ENCODE assay signal across 21 cellular contexts in the genomic region with DNA sequence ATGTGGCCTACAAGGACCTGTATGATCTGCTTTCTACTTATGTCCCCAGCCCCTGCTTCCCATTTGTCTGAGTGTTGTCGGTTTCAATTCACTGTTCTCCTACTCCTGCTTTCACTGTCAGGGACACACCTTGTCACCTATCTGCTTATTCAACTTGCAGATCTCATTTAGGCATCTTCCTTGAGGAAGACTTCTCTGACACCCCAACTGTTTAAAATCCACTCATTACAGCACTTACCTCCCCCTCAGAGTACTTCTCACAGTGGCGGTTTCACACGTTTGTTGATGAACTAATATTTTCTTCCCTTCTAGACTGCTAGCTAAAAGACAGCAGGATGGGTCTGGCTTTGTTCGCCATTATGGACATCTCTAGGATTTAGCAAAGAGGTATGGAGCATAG.
"Had no signal": no experiment of that assay in that cellular context is flagged by ENCODE, and none has a peak within 500 bp of the region (broad histone marks: within the 10 kb centered on the region; RNA-seq: fewer than 3 reads in every experiment).

No MANE protein-coding gene starts in this region.

- H3K27ac ChIP-seq: dorsolateral prefrontal cortex, heart left ventricle, lower lobe of right lung, sigmoid colon, skin epidermis, stomach, thoracic aorta, transverse colon had no signal

- H3K4me3 Mint-ChIP-seq: naive B cell, neural crest cell had no signal

- DNase-seq: cortex of kidney; dorsolateral prefrontal cortex; effector CD8-positive, alpha-beta T cell; foreskin melanocyte; heart left ventricle; hippocampal formation; kidney glomerular epithelial cell; lower lobe of right lung; mesenchymal stem cell; naive B cell; posterior cingulate gyrus; sigmoid colon; stimulated activated CD4-positive, alpha-beta T cell treated with anti-CD3 and anti-CD28 coated beads, Interleukin-2, amount 100 ng/mL, for 24 hours; stimulated activated naive CD4-positive, alpha-beta T cell; stomach; substantia nigra; transverse colon had no signal

- H3K27ac Mint-ChIP-seq: naive B cell had no signal

- H3K4me3 ChIP-seq: dorsolateral prefrontal cortex, heart left ventricle, lower lobe of right lung, sigmoid colon, skin epidermis, stomach, thoracic aorta, transverse colon had no signal

- H3K4me1 Mint-ChIP-seq: naive B cell, neural crest cell had no signal

- H3K9me3 ChIP-seq: lower lobe of right lung, sigmoid colon, thoracic aorta, transverse colon had no signal

- ATAC-seq: heart left ventricle, left lobe of liver, lower lobe of right lung had no signal

- H3K4me1 ChIP-seq: lower lobe of right lung, sigmoid colon, stomach, transverse colon had no signal

- H3K27me3 ChIP-seq: dorsolateral prefrontal cortex, heart left ventricle, sigmoid colon, stomach, transverse colon had no signal

- H3K36me3 ChIP-seq: heart left ventricle, lower lobe of right lung, sigmoid colon, stomach, thoracic aorta, transverse colon had no signal

- H3K36me3 Mint-ChIP-seq: naive B cell had no signal
